19 cellular contexts compared by ENCODE assay signal in genomic region chr7:98827258-98827657, GRCh38. TPM values are rescaled to one million over a fixed set of nuclear protein-coding genes. Genes with fewer than 3 reads are reported as not detected.
A peak's percentile ranks its signal among the peaks of the same experiment; 100 is the strongest.
DNase-seq lines count a peak whose midpoint lies in the region; ATAC-seq and TF ChIP-seq lines count a peak whose summit lies in the region.
"Had no signal": no experiment of that assay in that cellular context is flagged by ENCODE, and none has a peak within 500 bp of the region (broad histone marks: within the 10 kb centered on the region; RNA-seq: fewer than 3 reads in every experiment).

No MANE protein-coding gene starts in this region.

- peaks cover 10% of the 10 kb centered on the region; the same call in 1 of the 2 replicates for H3K9me3 Mint-ChIP-seq in WTC11
- H3K9me3 Mint-ChIP-seq in glutamatergic neuron (ENCODE audit: unreplicated experiment) = peaks cover 17% of the 10 kb centered on the region
- H3K9me3 Mint-ChIP-seq: CD4-positive, alpha-beta T cell; H9; HFFc6 had no signal

- POLR2A ChIA-PET in HEK293 (lab: Yijun Ruan, JAX) (interaction anchor here (0.7 kb wide), 2 partner anchors 44 to 369 kb away, joined by 3 read pairs; no protein-coding TSS in a partner anchor), WTC11 (lab: Charles Lee) (no interaction called here)

- no peaks in the 10 kb centered on the region for H3K36me3 Mint-ChIP-seq in WTC11
- H3K36me3 Mint-ChIP-seq in glutamatergic neuron (ENCODE audit: unreplicated experiment) = no peaks in the 10 kb centered on the region

- H3K27ac Mint-ChIP-seq in WTC11 (no peak overlapping the region), glutamatergic neuron (ENCODE audit: unreplicated experiment) (peak overlapping the region; percentile 95)
- H3K27ac Mint-ChIP-seq: CD4-positive, alpha-beta T cell; HFFc6 had no signal

- H3K27ac ChIP-seq in heart left ventricle (peak overlapping the region in 11 of 12 donors; percentile 58 to 95 (median 81)), HEK293 (ENCODE audit: extremely low read depth, low read depth, low read length) (no peak overlapping the region)
- H3K27ac ChIP-seq: BLaER1 treated with 17β-estradiol and CSF1 and Interleukin-3, amounts not matched to agents 10 nM and 100 nM; GM23248 had no signal

- CTCF ChIA-PET in HEK293 (lab: Yijun Ruan, JAX) (interaction anchor here (0.6 to 0.7 kb wide), 2 partner anchors 9 to 11 kb away, joined by 3 read pairs; no protein-coding TSS in a partner anchor), WTC11 (lab: Charles Lee) (interaction anchor here (0.9 to 2.2 kb wide), 7 partner anchors 9 to 426 kb away, joined by 3 to 13 read pairs (median 4); partner anchors contain the start of genes BAIAP2L1 and NPTX2)

- no peak for ATAC-seq in heart left ventricle
- ATAC-seq in Right ventricle myocardium inferior = no peak
- no peak; the same call in 1 of the 2 replicates for ATAC-seq in WTC11
- ATAC-seq in HG03159 (IDR thresholded peaks at IDR 0.05; ENCODE audit: unreplicated experiment) = no peak
- no peak for ATAC-seq in left lobe of liver

- H3K36me3 ChIP-seq in heart left ventricle (no peaks in the 10 kb centered on the region), HEK293 (ENCODE audit: control insufficient read depth in 2 of 2, insufficient read depth in 1 of 2, low read length in 2 of 2) (no peaks in the 10 kb centered on the region)
- H3K36me3 ChIP-seq: BLaER1 treated with 17β-estradiol and CSF1 and Interleukin-3, amounts not matched to agents 10 nM and 100 nM had no signal

- H3K9me3 ChIP-seq in heart left ventricle (no peaks in the 10 kb centered on the region), HEK293 (ENCODE audit: control insufficient read depth, insufficient read depth, low read depth, low read length) (no peaks in the 10 kb centered on the region)
- H3K9me3 ChIP-seq: A549; BLaER1 treated with 17β-estradiol and CSF1 and Interleukin-3, amounts not matched to agents 10 nM and 100 nM had no signal

- WGBS in heart left ventricle, 4 donors = 56 to 63% (median 61%) methylated on average over 3 of the region's 3 CpGs

- no peak for TF ChIP-seq POLR2A in heart left ventricle (IDR thresholded peaks at IDR 0.05)

- intact Hi-C loops in heart left ventricle (cut with DNase I) (no loop called here), Right ventricle myocardium inferior (cut with DNase I) (loop anchor here (2.0 to 5.0 kb wide), 2 partner anchors 50 to 545 kb away; partner anchors contain the start of gene BRI3)

- no peak overlapping the region for H3K4me3 Mint-ChIP-seq in WTC11
- no peak overlapping the region for H3K4me3 Mint-ChIP-seq in glutamatergic neuron (ENCODE audit: unreplicated experiment)
- H3K4me3 Mint-ChIP-seq: CD4-positive, alpha-beta T cell; HFFc6 had no signal

- H3K4me3 ChIP-seq in heart left ventricle (no peak overlapping the region), HEK293 (ENCODE audit: low read depth, low read length) (no peak overlapping the region)
- H3K4me3 ChIP-seq: A549; BLaER1 treated with 17β-estradiol and CSF1 and Interleukin-3, amounts not matched to agents 10 nM and 100 nM; GM23248 had no signal

- H3K4me1 Mint-ChIP-seq in WTC11 (peaks cover 19% of the 10 kb centered on the region), glutamatergic neuron (ENCODE audit: low read depth, unreplicated experiment) (peaks cover 11% of the 10 kb centered on the region)

- DNase-seq in heart left ventricle = no peak
- DNase-seq in Right ventricle myocardium inferior (ENCODE audit: missing footprints) = no peak
- no peak for DNase-seq in WTC11 (ENCODE audit: low spot score)
- DNase-seq in glutamatergic neuron = no peak
- DNase-seq in left lobe of liver (ENCODE audit: low spot score) = no peak
- DNase-seq: AML-193; CD4-positive, alpha-beta T cell; HFFc6; KBM-7; MV-4-11; NCI-H1930; SIG-M5 had no signal

- no peaks in the 10 kb centered on the region; the same call in 1 of the 2 replicates for H3K27me3 Mint-ChIP-seq in WTC11 (ENCODE audit: low read depth)
- peaks cover 11% of the 10 kb centered on the region for H3K27me3 Mint-ChIP-seq in glutamatergic neuron (ENCODE audit: unreplicated experiment)

- H3K4me1 ChIP-seq in heart left ventricle = peaks cover 0 to 23% (median 0%) of the 10 kb centered on the region in 12 donors
- no peaks in the 10 kb centered on the region for H3K4me1 ChIP-seq in HEK293 (ENCODE audit: control insufficient read depth, insufficient read depth, low read length)
- H3K4me1 ChIP-seq: BLaER1 treated with 17β-estradiol and CSF1 and Interleukin-3, amounts not matched to agents 10 nM and 100 nM had no signal

- no peaks in the 10 kb centered on the region for H3K27me3 ChIP-seq in heart left ventricle
- H3K27me3 ChIP-seq: BLaER1 treated with 17β-estradiol and CSF1 and Interleukin-3, amounts not matched to agents 10 nM and 100 nM had no signal

- TF ChIP-seq CTCF in heart left ventricle (IDR thresholded peaks at IDR 0.05) (peak in 3 of 12 donors; percentile 0 to 3 (median 2)), HEK293 (tag by site-specific recombination; IDR thresholded peaks at IDR 0.05) (no peak), WTC11 (IDR thresholded peaks at IDR 0.05) (no peak), glutamatergic neuron (IDR thresholded peaks at IDR 0.05; ENCODE audit: partially characterized antibody, unreplicated experiment) (no peak)

TF ChIP-seq in HEK293, 187 proteins besides CTCF, POLR2A, EP300 and RAD21:
- TF ChIP-seq ZFP37 (tag by site-specific recombination; IDR thresholded peaks at IDR 0.05) (no peak), ZNF121 (tag by site-specific recombination; IDR thresholded peaks at IDR 0.05) (0 out of 2 replicates have a peak, but pooled peaks have one; percentile 34)

TF ChIP-seq in WTC11, 78 proteins besides CTCF, POLR2A, EP300 and RAD21:
- peak; percentile 62; the same call in 1 of the 2 replicates for TF ChIP-seq GTF2I (CRISPR knock-in tag; conservative IDR thresholded peaks at IDR 0.05)
- TF ChIP-seq ZNF121 (CRISPR knock-in tag; IDR thresholded peaks at IDR 0.05) = peak; percentile 92
- no peak for TF ChIP-seq EMX1 (CRISPR knock-in tag; IDR thresholded peaks at IDR 0.05)
- no peak for TF ChIP-seq IRF2 (CRISPR knock-in tag; IDR thresholded peaks at IDR 0.05; ENCODE audit: borderline replicate concordance, low read depth)
TF ChIP-seq in WTC11: peak in this region for 2.

RNA-seq across cellular contexts. Expression of gene TMEM130, which starts 42.6 kb away (rescaled TPM):
- total RNA-seq in heart left ventricle = under 1 TPM in 3 of 9 donors, not detected in 6; 0.13 to 0.77 (median 0.27) TPM
- polyA plus RNA-seq in heart left ventricle = under 1 TPM in 1 of 2 donors, not detected in 1; 0.11 TPM
- total RNA-seq in Right ventricle myocardium inferior = not detected
- 1.9 to 3.3 TPM (median 3.2 TPM) in 3 replicates for total RNA-seq in WTC11 (2021)
- 7.8 TPM for total RNA-seq in glutamatergic neuron (ENCODE audit: unreplicated experiment)
- total RNA-seq in left lobe of liver = 0.10 TPM
- total RNA-seq: GM23248, MCF 10A had no signal

RNA-seq across cellular contexts. Expression of gene TRRAP, which starts 51.1 kb away (rescaled TPM):
- total RNA-seq in heart left ventricle = 10 to 100 TPM; 13.0 to 29.6 (median 21.7) TPM
- 10 to 100 TPM in 1 of 2 donors, 1 to 10 TPM in 1; 9.2 to 10.1 TPM for polyA plus RNA-seq in heart left ventricle
- 14.3 TPM for total RNA-seq in Right ventricle myocardium inferior
- 46.5 to 47.6 TPM (median 47.5 TPM) in 3 replicates for total RNA-seq in WTC11 (2021)
- total RNA-seq in glutamatergic neuron (ENCODE audit: unreplicated experiment) = 68.7 TPM
- 15.8 TPM for total RNA-seq in left lobe of liver
